Comparison of ENCODE assay signal across 8 cellular contexts in genomic region chr14:74401504-74402241, GRCh38. TPM values are rescaled to one million over a fixed set of nuclear protein-coding genes. Genes with fewer than 3 reads are reported as not detected.
DNase-seq lines count a peak whose midpoint lies in the region; ATAC-seq, FAIRE-seq and TF ChIP-seq lines count a peak whose summit lies in the region.

No MANE protein-coding gene starts in this region.

- H3K36me3 ChIP-seq in keratinocyte (ENCODE audit: control insufficient read depth in 2 of 2, extremely low read depth in 1 of 2, insufficient read depth in 2 of 2, low read length in 2 of 2) (no peaks in the 10 kb centered on the region), brain microvascular endothelial cell (replicated peaks) (no peaks in the 10 kb centered on the region)

- DNase-seq in NOMO-1 treated with dmso at 0.1 percent for 144 hours (lab: John Stamatoyannopoulos, UW; ENCODE audit: unreplicated experiment): peak; percentile 4
- peak; percentile 22 for DNase-seq in activated gamma-delta T cell (lab: John Stamatoyannopoulos, UW)
- DNase-seq in keratinocyte (ENCODE audit: low read depth, low spot score): no peak
- DNase-seq in stimulated activated CD4-positive, alpha-beta T cell treated with anti-CD3 and anti-CD28 coated beads, Interleukin-4, amount 100 ng/mL, for 24 hours: peak; percentile 60
- DNase-seq in brain microvascular endothelial cell: no peak
- no peak for DNase-seq in HCEC 1CT

- H3K9me3 ChIP-seq in keratinocyte (ENCODE audit: control insufficient read depth, low read depth, low read length): no peaks in the 10 kb centered on the region

- H3K9me1 ChIP-seq in keratinocyte (ENCODE audit: control insufficient read depth, extremely low read depth, insufficient read depth, low read length): no peaks in the 10 kb centered on the region

- no peak overlapping the region for H3K4me3 ChIP-seq in keratinocyte (ENCODE audit: control insufficient read depth in 2 of 3, extremely low read depth in 1 of 3, insufficient read depth in 2 of 3, low read depth in 1 of 3, low read length in 3 of 3)
- no peak overlapping the region for H3K4me3 ChIP-seq in brain microvascular endothelial cell (ENCODE audit: low read depth, low read length)

- dilution Hi-C loops in keratinocyte (cut with MboI; ENCODE audit: extremely low pct_ligation_motif_present, low sequenced_read_pairs): no loop called here

- no peaks in the 10 kb centered on the region for H4K20me1 ChIP-seq in keratinocyte (ENCODE audit: control insufficient read depth, extremely low read depth, insufficient read depth, low read length)

- FAIRE-seq in keratinocyte (lab: Jason Lieb, UNC): no peak

- TF ChIP-seq CTCF in keratinocyte (optimal IDR thresholded peaks at IDR 0.05 in 1 of 3, IDR thresholded peaks at IDR 0.05 in 1 of 3, conservative IDR thresholded peaks at IDR 0.05 in 1 of 3; ENCODE audit: extremely low read depth in 1 of 3, insufficient read depth in 2 of 3, low read length in 3 of 3) (no peak), brain microvascular endothelial cell (IDR thresholded peaks at IDR 0.05; ENCODE audit: low read depth, low read length, missing control alignments) (no peak)

- H3K9ac ChIP-seq in keratinocyte (ENCODE audit: control insufficient read depth, extremely low read depth, insufficient read depth, low read length): no peak overlapping the region

- peak overlapping the region; percentile 46 for H3K4me2 ChIP-seq in keratinocyte (ENCODE audit: control insufficient read depth, extremely low read depth, insufficient read depth, low read depth, low read length)

- ATAC-seq in GM18858 (IDR thresholded peaks at IDR 0.05; ENCODE audit: unreplicated experiment) (peak; percentile 50), HG02759 (IDR thresholded peaks at IDR 0.05; ENCODE audit: unreplicated experiment) (peak; percentile 78)

- H3K27ac ChIP-seq in keratinocyte (ENCODE audit: control insufficient read depth, insufficient read depth, low read length): no peak overlapping the region
- H3K27ac ChIP-seq in brain microvascular endothelial cell: no peak overlapping the region

- in situ Hi-C loops in brain microvascular endothelial cell (cut with HindIII; ENCODE audit: low pct_ligation_motif_present, low sequenced_read_pairs): no loop called here

- H3K79me2 ChIP-seq in keratinocyte (ENCODE audit: control insufficient read depth, insufficient read depth, low read length): no peaks in the 10 kb centered on the region

- peaks cover 9% of the 10 kb centered on the region for H3K4me1 ChIP-seq in keratinocyte (ENCODE audit: control insufficient read depth, extremely low read depth, insufficient read depth, low read length)

- H3K27me3 ChIP-seq in keratinocyte (ENCODE audit: control insufficient read depth, extremely low read depth, insufficient read depth, low read length): peaks cover 40% of the 10 kb centered on the region
- peaks cover 12% of the 10 kb centered on the region for H3K27me3 ChIP-seq in brain microvascular endothelial cell (replicated peaks)

- peak overlapping the region; percentile 66 for H2AFZ ChIP-seq in keratinocyte (ENCODE audit: control insufficient read depth, low read length)

RNA-seq across cellular contexts. Expression of gene SYNDIG1L, which starts 24.3 kb away (rescaled TPM):
- not detected in 3 replicates for polyA plus RNA-seq in keratinocyte
- polyA plus RNA-seq in keratinocyte (2011; ENCODE audit: low read depth): not detected
- polyA plus RNA-seq in keratinocyte (2011; cell fraction: cytosol; rRNA removed): not detected in 2 replicates
- not detected in 2 replicates for polyA plus RNA-seq in keratinocyte (2011; cell fraction: nucleus; rRNA removed)
- 0.42 TPM in 1 of 2 replicates, not detected in the other for polyA plus RNA-seq in keratinocyte (2012; ENCODE audit: low replicate concordance)
- polyA minus RNA-seq in keratinocyte: not detected in 3 replicates
- not detected for polyA minus RNA-seq in keratinocyte (2011; cell fraction: cytosol; rRNA and poly(A)+ RNA removed)
- polyA minus RNA-seq in keratinocyte (2011; cell fraction: nucleus; rRNA and poly(A)+ RNA removed): not detected in 2 replicates

RNA-seq across cellular contexts. Expression of gene VRTN, which starts 53.4 kb away (rescaled TPM):
- not detected in 3 replicates for polyA plus RNA-seq in keratinocyte
- polyA plus RNA-seq in keratinocyte (2011; ENCODE audit: low read depth): not detected
- polyA plus RNA-seq in keratinocyte (2011; cell fraction: cytosol; rRNA removed): not detected in 2 replicates
- not detected in 2 replicates for polyA plus RNA-seq in keratinocyte (2011; cell fraction: nucleus; rRNA removed)
- polyA plus RNA-seq in keratinocyte (2012; ENCODE audit: low replicate concordance): not detected in 2 replicates
- polyA minus RNA-seq in keratinocyte: not detected in 3 replicates
- not detected for polyA minus RNA-seq in keratinocyte (2011; cell fraction: cytosol; rRNA and poly(A)+ RNA removed)
- polyA minus RNA-seq in keratinocyte (2011; cell fraction: nucleus; rRNA and poly(A)+ RNA removed): not detected in 2 replicates

Comparison
In these comparisons a context has a peak if more than half of its experiments do, and no peak if none do; other contexts are left out.
1. DNase-seq: peak in NOMO-1 treated with dmso at 0.1 percent for 144 hours (single experiment), activated gamma-delta T cell (single experiment) and stimulated activated CD4-positive, alpha-beta T cell treated with anti-CD3 and anti-CD28 coated beads, Interleukin-4, amount 100 ng/mL, for 24 hours (single experiment); none in keratinocyte (single experiment), brain microvascular endothelial cell (single experiment) and HCEC 1CT (single experiment).